16 cellular contexts compared by ENCODE assay signal in genomic region chr2:62029910-62030309, GRCh38.
DNase-seq lines count a peak whose midpoint lies in the region; ATAC-seq and TF ChIP-seq lines count a peak whose summit lies in the region.
"Had no signal": no experiment of that assay in that cellular context is flagged by ENCODE, and none has a peak within 500 bp of the region (broad histone marks: within the 10 kb centered on the region; RNA-seq: fewer than 3 reads in every experiment).

No MANE protein-coding gene starts in this region.

- H3K4me1 Mint-ChIP-seq in Caco-2 (ENCODE audit: low read depth, unreplicated experiment) (peaks cover 23% of the 10 kb centered on the region), WTC11 (peaks cover 17% of the 10 kb centered on the region)

- H3K79me2 ChIP-seq in hepatocyte: peaks cover 3% of the 10 kb centered on the region
- no peaks in the 10 kb centered on the region for H3K79me2 ChIP-seq in smooth muscle cell (ENCODE audit: low read depth)

- ATAC-seq in WTC11 (no peak), HG02571 (IDR thresholded peaks at IDR 0.05; ENCODE audit: unreplicated experiment) (no peak)
- ATAC-seq: HepG2 had no signal

- no peaks in the 10 kb centered on the region for H3K9me2 ChIP-seq in hepatocyte (replicated peaks; ENCODE audit: insufficient read depth)

- H3K27ac ChIP-seq in hepatocyte: peak overlapping the region; percentile 12
- peak overlapping the region; percentile 67 for H3K27ac ChIP-seq in smooth muscle cell (ENCODE audit: low read depth)
- no peak overlapping the region for H3K27ac ChIP-seq in RWPE1
- H3K27ac ChIP-seq: 22Rv1, BLaER1 had no signal

- DNase-seq in Caco-2 (no peak), WTC11 (ENCODE audit: low spot score) (no peak), hepatocyte (ENCODE audit: low spot score) (no peak), smooth muscle cell (lab: John Stamatoyannopoulos, UW; ENCODE audit: unreplicated experiment) (no peak), RWPE1 (ENCODE audit: low spot score) (no peak), T-helper 1 cell (no peak)
- DNase-seq: AML-193; CD8-positive, alpha-beta memory T cell; DMS53; GOT3; HCEC 1CT; HFFc6 had no signal

- no peaks in the 10 kb centered on the region for H3K36me3 ChIP-seq in Caco-2 (ENCODE audit: control insufficient read depth, insufficient read depth, low read length)
- H3K36me3 ChIP-seq in hepatocyte (replicated peaks; ENCODE audit: insufficient read depth, low read depth): no peaks in the 10 kb centered on the region
- no peaks in the 10 kb centered on the region for H3K36me3 ChIP-seq in smooth muscle cell (ENCODE audit: low read depth)
- H3K36me3 ChIP-seq: BLaER1 had no signal

- 91% methylated on average over 3 of the region's 3 CpGs for WGBS in hepatocyte (ENCODE audit: low lambda C conversion rate, missing lambda C conversion rate)
- 81% methylated on average over 3 of the region's 3 CpGs for WGBS in smooth muscle cell (ENCODE audit: low lambda C conversion rate)

- no peak overlapping the region for H3K9ac ChIP-seq in smooth muscle cell (ENCODE audit: low read depth)
- H3K9ac ChIP-seq: BLaER1 had no signal

- peaks cover 11% of the 10 kb centered on the region for H3K4me1 ChIP-seq in Caco-2
- H3K4me1 ChIP-seq in hepatocyte (ENCODE audit: insufficient read depth): no peaks in the 10 kb centered on the region
- H3K4me1 ChIP-seq in smooth muscle cell (ENCODE audit: low read depth): peaks cover 17% of the 10 kb centered on the region

- CTCF ChIA-PET in Caco-2 (lab: Charles Lee): no interaction called here
- CTCF ChIA-PET in WTC11 (lab: Charles Lee): no interaction called here
- CTCF ChIA-PET in RWPE1 (lab: Yijun Ruan, JAX): no interaction called here

- no peaks in the 10 kb centered on the region for H3K27me3 ChIP-seq in Caco-2 (replicated peaks; ENCODE audit: control insufficient read depth, insufficient read depth, low read length)
- H3K27me3 ChIP-seq in hepatocyte: no peaks in the 10 kb centered on the region
- H3K27me3 ChIP-seq in smooth muscle cell (ENCODE audit: low read depth): no peaks in the 10 kb centered on the region
- H3K27me3 ChIP-seq: BLaER1 had no signal

- H3F3A ChIP-seq in smooth muscle cell (ENCODE audit: low read depth): no peaks in the 10 kb centered on the region

- H4K20me1 ChIP-seq in hepatocyte (ENCODE audit: insufficient read depth, poor library complexity, severe bottlenecking) (no peaks in the 10 kb centered on the region), smooth muscle cell (ENCODE audit: low read depth) (no peaks in the 10 kb centered on the region)
- H4K20me1 ChIP-seq: BLaER1 had no signal

- H3K4me3 ChIP-seq in Caco-2 (ENCODE audit: low read depth, low read length): no peak overlapping the region
- H3K4me3 ChIP-seq in hepatocyte: no peak overlapping the region
- H3K4me3 ChIP-seq in smooth muscle cell: no peak overlapping the region
- H3K4me3 ChIP-seq: BLaER1 had no signal

- no TSS peak for BruUV-seq in Caco-2 (replicated peaks; lab: Mats Ljungman, UMichigan)

- intact Hi-C loops in Caco-2 (cut with micrococcal nuclease; ENCODE audit: unreplicated experiment): no loop called here

- H3K4me3 Mint-ChIP-seq in Caco-2 (ENCODE audit: unreplicated experiment): no peak overlapping the region
- H3K4me3 Mint-ChIP-seq in WTC11: no peak overlapping the region
- H3K4me3 Mint-ChIP-seq: CD8-positive, alpha-beta memory T cell; HFFc6 had no signal

- H3K27me3 Mint-ChIP-seq in Caco-2 (ENCODE audit: insufficient read depth, unreplicated experiment): no peaks in the 10 kb centered on the region
- H3K27me3 Mint-ChIP-seq in WTC11 (ENCODE audit: low read depth): no peaks in the 10 kb centered on the region
- H3K27me3 Mint-ChIP-seq: CD8-positive, alpha-beta memory T cell had no signal

- TF ChIP-seq CTCF in Caco-2 (IDR thresholded peaks at IDR 0.05; ENCODE audit: insufficient read depth in 1 of 2, low read depth in 1 of 2, low read length in 1 of 2, severe bottlenecking in 1 of 2, unreplicated experiment in 1 of 2): no peak
- no peak for TF ChIP-seq CTCF in WTC11 (IDR thresholded peaks at IDR 0.05)
- no peak for TF ChIP-seq CTCF in hepatocyte (IDR thresholded peaks at IDR 0.05; ENCODE audit: poor library complexity)
- TF ChIP-seq CTCF in smooth muscle cell (IDR thresholded peaks at IDR 0.05; ENCODE audit: borderline replicate concordance, insufficient read depth, poor library complexity, severe bottlenecking): no peak
- TF ChIP-seq CTCF in RWPE1 (conservative IDR thresholded peaks at IDR 0.05; ENCODE audit: low read depth): no peak

- H3K9me3 Mint-ChIP-seq in Caco-2 (ENCODE audit: unreplicated experiment): no peaks in the 10 kb centered on the region
- no peaks in the 10 kb centered on the region for H3K9me3 Mint-ChIP-seq in WTC11
- H3K9me3 Mint-ChIP-seq: CD8-positive, alpha-beta memory T cell; HFFc6 had no signal

- H3K4me2 ChIP-seq in hepatocyte (no peak overlapping the region), smooth muscle cell (no peak overlapping the region)
- H3K4me2 ChIP-seq: BLaER1 had no signal

- H3K9me3 ChIP-seq in Caco-2 (no peaks in the 10 kb centered on the region), hepatocyte (ENCODE audit: low read depth) (no peaks in the 10 kb centered on the region), smooth muscle cell (replicated peaks; ENCODE audit: low read depth) (no peaks in the 10 kb centered on the region)

- H3K27ac Mint-ChIP-seq in Caco-2 (ENCODE audit: unreplicated experiment) (peak overlapping the region; percentile 29), WTC11 (0 out of 2 replicates have a peak overlapping the region, but pooled peaks have one; percentile 14)
- H3K27ac Mint-ChIP-seq: CD8-positive, alpha-beta memory T cell; HFFc6 had no signal

- POLR2A ChIA-PET in Caco-2 (lab: Charles Lee) (no interaction called here), WTC11 (lab: Charles Lee) (no interaction called here), RWPE1 (lab: Yijun Ruan, JAX; ENCODE audit: low non-redundant PET) (no interaction called here)

- H3K36me3 Mint-ChIP-seq in Caco-2 (ENCODE audit: insufficient read depth, unreplicated experiment): no peaks in the 10 kb centered on the region
- H3K36me3 Mint-ChIP-seq in WTC11: no peaks in the 10 kb centered on the region

- no peak overlapping the region for H2AFZ ChIP-seq in hepatocyte
- no peak overlapping the region for H2AFZ ChIP-seq in smooth muscle cell (ENCODE audit: low read depth)

TF ChIP-seq in WTC11, 78 proteins besides CTCF, POLR2A, EP300 and RAD21 (continues in another document):
- TF ChIP-seq, protein P1, sequence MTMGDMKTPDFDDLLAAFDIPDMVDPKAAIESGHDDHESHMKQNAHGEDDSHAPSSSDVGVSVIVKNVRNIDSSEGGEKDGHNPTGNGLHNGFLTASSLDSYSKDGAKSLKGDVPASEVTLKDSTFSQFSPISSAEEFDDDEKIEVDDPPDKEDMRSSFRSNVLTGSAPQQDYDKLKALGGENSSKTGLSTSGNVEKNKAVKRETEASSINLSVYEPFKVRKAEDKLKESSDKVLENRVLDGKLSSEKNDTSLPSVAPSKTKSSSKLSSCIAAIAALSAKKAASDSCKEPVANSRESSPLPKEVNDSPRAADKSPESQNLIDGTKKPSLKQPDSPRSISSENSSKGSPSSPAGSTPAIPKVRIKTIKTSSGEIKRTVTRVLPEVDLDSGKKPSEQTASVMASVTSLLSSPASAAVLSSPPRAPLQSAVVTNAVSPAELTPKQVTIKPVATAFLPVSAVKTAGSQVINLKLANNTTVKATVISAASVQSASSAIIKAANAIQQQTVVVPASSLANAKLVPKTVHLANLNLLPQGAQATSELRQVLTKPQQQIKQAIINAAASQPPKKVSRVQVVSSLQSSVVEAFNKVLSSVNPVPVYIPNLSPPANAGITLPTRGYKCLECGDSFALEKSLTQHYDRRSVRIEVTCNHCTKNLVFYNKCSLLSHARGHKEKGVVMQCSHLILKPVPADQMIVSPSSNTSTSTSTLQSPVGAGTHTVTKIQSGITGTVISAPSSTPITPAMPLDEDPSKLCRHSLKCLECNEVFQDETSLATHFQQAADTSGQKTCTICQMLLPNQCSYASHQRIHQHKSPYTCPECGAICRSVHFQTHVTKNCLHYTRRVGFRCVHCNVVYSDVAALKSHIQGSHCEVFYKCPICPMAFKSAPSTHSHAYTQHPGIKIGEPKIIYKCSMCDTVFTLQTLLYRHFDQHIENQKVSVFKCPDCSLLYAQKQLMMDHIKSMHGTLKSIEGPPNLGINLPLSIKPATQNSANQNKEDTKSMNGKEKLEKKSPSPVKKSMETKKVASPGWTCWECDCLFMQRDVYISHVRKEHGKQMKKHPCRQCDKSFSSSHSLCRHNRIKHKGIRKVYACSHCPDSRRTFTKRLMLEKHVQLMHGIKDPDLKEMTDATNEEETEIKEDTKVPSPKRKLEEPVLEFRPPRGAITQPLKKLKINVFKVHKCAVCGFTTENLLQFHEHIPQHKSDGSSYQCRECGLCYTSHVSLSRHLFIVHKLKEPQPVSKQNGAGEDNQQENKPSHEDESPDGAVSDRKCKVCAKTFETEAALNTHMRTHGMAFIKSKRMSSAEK (CRISPR knock-in tag; IDR thresholded peaks at IDR 0.05; ENCODE audit: borderline replicate concordance): no peak
- no peak for TF ChIP-seq ETV6 (CRISPR knock-in tag; IDR thresholded peaks at IDR 0.05)
- TF ChIP-seq HMGXB4 (CRISPR knock-in tag; IDR thresholded peaks at IDR 0.05): no peak
- TF ChIP-seq ZNF416 (CRISPR knock-in tag; IDR thresholded peaks at IDR 0.05): no peak
